8 cellular contexts compared by ENCODE assay signal in the genomic region with DNA sequence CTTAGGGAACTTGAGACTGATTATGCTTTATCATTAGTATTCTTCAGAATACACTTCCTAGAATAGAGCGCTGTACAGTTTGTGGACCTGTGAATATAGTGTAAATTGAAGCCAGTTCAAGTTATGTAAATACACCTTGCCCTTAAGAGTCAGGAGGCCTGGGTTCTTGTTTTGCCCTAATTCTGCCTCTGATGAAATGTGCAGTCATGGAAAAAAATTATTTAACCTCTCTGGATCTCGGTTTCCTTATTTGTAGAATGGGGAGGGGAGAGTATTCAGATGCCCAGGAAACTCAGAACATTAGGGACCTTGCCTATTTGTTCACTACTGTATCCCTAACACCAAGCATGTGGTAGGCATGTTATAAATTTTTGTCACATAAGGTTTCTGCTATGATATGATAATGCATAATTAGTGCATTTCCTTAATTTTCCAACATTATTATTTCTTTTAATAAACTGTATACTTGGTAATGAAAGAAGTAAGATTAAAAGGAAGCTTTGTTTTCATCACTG. TPM values are rescaled to one million over a fixed set of nuclear protein-coding genes. Genes with fewer than 3 reads are reported as not detected.
A peak's percentile ranks its signal among the peaks of the same experiment; 100 is the strongest.
DNase-seq lines count a peak whose midpoint lies in the region; ATAC-seq and TF ChIP-seq lines count a peak whose summit lies in the region.

No MANE protein-coding gene starts in this region.

- TF ChIP-seq CTCF in HL-60 (IDR thresholded peaks at IDR 0.05; ENCODE audit: insufficient read depth, low read length) (no peak), ascending aorta (IDR thresholded peaks at IDR 0.05) (no peak)

- H3K4me1 ChIP-seq in BLaER1 treated with 17β-estradiol and CSF1 and Interleukin-3, amounts not matched to agents 10 nM and 100 nM, result peaks cover 31 to 51% (median 40%) of the 10 kb centered on the region in 10 experiments
- peaks cover 0 to 6% of the 10 kb centered on the region in 2 donors for H3K4me1 ChIP-seq in ascending aorta
- H3K4me1 ChIP-seq in muscle layer of duodenum (ENCODE audit: control insufficient read depth in 1 of 2, insufficient read depth in 2 of 2, low read length in 2 of 2), result peaks cover 0 to 7% of the 10 kb centered on the region in 2 donors

- intact Hi-C loops in ascending aorta (cut with DNase I), result loop anchor here (5.0 kb wide), 1 partner anchor 152 kb away; no protein-coding TSS in a partner anchor

- peak overlapping the region in 4 of 11 experiments; percentile 79 to 89 (median 86); a peak in 5 of 22 replicates for H3K27ac ChIP-seq in BLaER1 treated with 17β-estradiol and CSF1 and Interleukin-3, amounts not matched to agents 10 nM and 100 nM
- H3K27ac ChIP-seq in HL-60 (replicated peaks) (peak overlapping the region; percentile 86), ascending aorta (no peak overlapping the region), muscle layer of duodenum (ENCODE audit: low read length) (no peak overlapping the region)

- ATAC-seq in GM18907 (IDR thresholded peaks at IDR 0.05; ENCODE audit: unreplicated experiment), result no peak

- peaks cover 0 to 8% (median 0%) of the 10 kb centered on the region in 11 experiments; a peak in 2 of 22 replicates for H4K20me1 ChIP-seq in BLaER1 treated with 17β-estradiol and CSF1 and Interleukin-3, amounts not matched to agents 10 nM and 100 nM

- peak overlapping the region; percentile 85 to 93 (median 90); a peak in 17 of 22 replicates for H3K9ac ChIP-seq in BLaER1 treated with 17β-estradiol and CSF1 and Interleukin-3, amounts not matched to agents 10 nM and 100 nM

- peaks cover 0 to 4% (median 0%) of the 10 kb centered on the region in 11 experiments; a peak in 1 of 22 replicates for H3K9me3 ChIP-seq in BLaER1 treated with 17β-estradiol and CSF1 and Interleukin-3, amounts not matched to agents 10 nM and 100 nM (replicated peaks in 1 of 11)
- H3K9me3 ChIP-seq in ascending aorta (no peaks in the 10 kb centered on the region), muscle layer of duodenum (ENCODE audit: control insufficient read depth in 1 of 2, low read length in 2 of 2) (no peaks in the 10 kb centered on the region)

- H3K4me2 ChIP-seq in BLaER1 treated with 17β-estradiol and CSF1 and Interleukin-3, amounts not matched to agents 10 nM and 100 nM, result peak overlapping the region; percentile 75 to 97 (median 89)

- H3K4me3 ChIP-seq in BLaER1 treated with 17β-estradiol and CSF1 and Interleukin-3, amounts not matched to agents 10 nM and 100 nM, result peak overlapping the region; percentile 77 to 97 (median 93)
- H3K4me3 ChIP-seq in HL-60 (replicated peaks; ENCODE audit: insufficient read depth, low read length) (peak overlapping the region; percentile 90), ascending aorta (peak overlapping the region; percentile 93 to 94), muscle layer of duodenum (ENCODE audit: low read depth in 1 of 2, low read length in 2 of 2) (peak overlapping the region; percentile 51 to 98)

- H3K27me3 ChIP-seq in BLaER1 treated with 17β-estradiol and CSF1 and Interleukin-3, amounts not matched to agents 10 nM and 100 nM, result no peaks in the 10 kb centered on the region
- H3K27me3 ChIP-seq in HL-60 (ENCODE audit: insufficient read depth, poor library complexity, severe bottlenecking) (no peaks in the 10 kb centered on the region), ascending aorta (no peaks in the 10 kb centered on the region), muscle layer of duodenum (ENCODE audit: low read depth, low read length) (no peaks in the 10 kb centered on the region)

- no peaks in the 10 kb centered on the region for H3K36me3 ChIP-seq in BLaER1 treated with 17β-estradiol and CSF1 and Interleukin-3, amounts not matched to agents 10 nM and 100 nM
- H3K36me3 ChIP-seq in ascending aorta (no peaks in the 10 kb centered on the region), muscle layer of duodenum (ENCODE audit: control insufficient read depth in 1 of 2, insufficient read depth in 2 of 2, low read length in 2 of 2) (no peaks in the 10 kb centered on the region)

- DNase-seq in HL-60 (ENCODE audit: low read depth in 1 of 2, low spot score in 1 of 2) (no peak), ascending aorta (ENCODE audit: low spot score in 2 of 2) (no peak), AML-193 (lab: John Stamatoyannopoulos, UW) (no peak), NCI-H1436 treated with DMSO at 0.1 percent for 48 hours (lab: John Stamatoyannopoulos, UW) (no peak), iPS-NIHi7 (ENCODE audit: extremely low spot score) (no peak)

RNA-seq across cellular contexts. Expression of gene EXOC6, which starts 1.3 kb away (rescaled TPM):
- total RNA-seq in ascending aorta, result 12.2 TPM
